Comparison of ENCODE assay signal across 20 cellular contexts in genomic region chr17:77651983-77652382, GRCh38.
"Had no signal": no experiment of that assay in that cellular context is flagged by ENCODE, and none has a peak within 500 bp of the region (broad histone marks: within the 10 kb centered on the region; RNA-seq: fewer than 3 reads in every experiment).

No MANE protein-coding gene starts in this region.

- H3K27ac ChIP-seq: adrenal gland, SJSA1 had no signal

- H3K4me1 ChIP-seq: adrenal gland, SJSA1 had no signal

- DNase-seq: activated CD4-positive, alpha-beta T cell treated with anti-CD3 and anti-CD28 coated beads for 48 hours; activated CD4-positive, alpha-beta T cell treated with anti-CD3 and anti-CD28 coated beads, Interleukin-2, amount 50 U/mL, for 4 hours; activated CD4-positive, CD25-positive, alpha-beta regulatory T cell treated with anti-CD3 and anti-CD28 coated beads, Interleukin-2, amount 50 U/mL, for 72 hours; activated CD8-positive, alpha-beta T cell treated with anti-CD3 and anti-CD28 coated beads, Interleukin-2, amount 10 ng/mL, durations not matched to agents 7 days and 5 days; activated naive CD4-positive, alpha-beta T cell treated with anti-CD3 and anti-CD28 coated beads, Interleukin-2, amount 50 U/mL, for 16 hours; activated naive CD8-positive, alpha-beta T cell treated with anti-CD3 and anti-CD28 coated beads, Interleukin-2, amount 10 ng/mL, durations not matched to agents 7 days and 5 days; activated T-cell treated with anti-CD3 and anti-CD28 coated beads, Interleukin-2, amount 50 U/mL, for 1 hour; adrenal gland; anterior cingulate cortex; cerebellar nuclear complex; MG63; MV-4-11; NCI-H1092 treated with DMSO at 0.1 percent for 48 hours; NCI-H1417 treated with DMSO at 0.1 percent for 48 hours; NCI-H1694 treated with DMSO at 0.1 percent for 48 hours; NCI-H2081; NCI-H446; PC-3; SHP77 had no signal

- H3K9me3 ChIP-seq: adrenal gland, SJSA1 had no signal

- ATAC-seq: activated CD8-positive, alpha-beta T cell treated with anti-CD3 and anti-CD28 coated beads, Interleukin-2, amount 10 ng/mL, durations not matched to agents 7 days and 5 days; PC-3 had no signal

- H3K36me3 ChIP-seq: adrenal gland, MG63, SJSA1 had no signal

- H3K4me3 ChIP-seq: adrenal gland, MG63, SJSA1 had no signal
